9 cellular contexts compared by ENCODE assay signal in genomic region chr19:43474487-43474886, GRCh38. TPM values are rescaled to one million over a fixed set of nuclear protein-coding genes. Genes with fewer than 3 reads are reported as not detected.
A peak's percentile ranks its signal among the peaks of the same experiment; 100 is the strongest.
DNase-seq lines count a peak whose midpoint lies in the region; ATAC-seq and TF ChIP-seq lines count a peak whose summit lies in the region.
"Had no signal": no experiment of that assay in that cellular context is flagged by ENCODE, and none has a peak within 500 bp of the region (broad histone marks: within the 10 kb centered on the region; RNA-seq: fewer than 3 reads in every experiment).

No MANE protein-coding gene starts in this region.

- no peak for DNase-seq in CD4-positive, CD25-positive, alpha-beta regulatory T cell
- no peak for DNase-seq in PC-9
- DNase-seq in epithelial cell of prostate (ENCODE audit: low read depth, low spot score) = no peak
- DNase-seq in ovary = no peak
- DNase-seq in NCI-H526 (lab: John Stamatoyannopoulos, UW) = no peak
- no peak for DNase-seq in NCI-H2171 (lab: John Stamatoyannopoulos, UW)
- DNase-seq in activated naive CD4-positive, alpha-beta T cell treated with Interleukin-2 at 50 U/mL for 16 hours = no peak

- peaks cover 2% of the 10 kb centered on the region for H3K36me3 ChIP-seq in CD4-positive, CD25-positive, alpha-beta regulatory T cell (ENCODE audit: control insufficient read depth, insufficient read depth, low read length)
- H3K36me3 ChIP-seq in PC-9 (ENCODE audit: low read depth) (no peaks in the 10 kb centered on the region), ovary (no peaks in the 10 kb centered on the region)

- peaks cover 47% of the 10 kb centered on the region for H3F3A ChIP-seq in PC-9 (ENCODE audit: insufficient read depth, low read depth)

- H3K27ac ChIP-seq in CD4-positive, CD25-positive, alpha-beta regulatory T cell (ENCODE audit: insufficient read depth, low read length, poor library complexity, severe bottlenecking) = peak overlapping the region; percentile 87
- peak overlapping the region; percentile 66 for H3K27ac ChIP-seq in PC-9
- H3K27ac ChIP-seq in epithelial cell of prostate = peak overlapping the region; percentile 32
- H3K27ac ChIP-seq in ovary = peak overlapping the region; percentile 50 to 80

- no peaks in the 10 kb centered on the region for H3K79me2 ChIP-seq in PC-9 (ENCODE audit: low read depth)

- peaks cover 6 to 49% (median 20%) of the 10 kb centered on the region in 4 donors for H3K4me1 Mint-ChIP-seq in CD4-positive, CD25-positive, alpha-beta regulatory T cell

- TF ChIP-seq CTCF in PC-9 (conservative IDR thresholded peaks at IDR 0.05) = no peak
- TF ChIP-seq CTCF in ovary (IDR thresholded peaks at IDR 0.05) = no peak

- WGBS in ovary, 3 donors = 60 to 67% (median 64%) methylated on average over 4 of the region's 4 CpGs

- peak overlapping the region; percentile 88 for H3K4me2 ChIP-seq in PC-9

- no peak overlapping the region for H3K4me3 ChIP-seq in CD4-positive, CD25-positive, alpha-beta regulatory T cell (ENCODE audit: low read depth, low read length)
- H3K4me3 ChIP-seq in PC-9 (peak overlapping the region; percentile 54; the same call in 1 of the 2 replicates), ovary (no peak overlapping the region)

- POLR2A ChIA-PET in PC-9 (lab: Charles Lee; ENCODE audit: unreplicated experiment) = interaction anchor here (0.6 kb wide), 1 partner anchor 475 kb away, joined by 11 read pairs; no protein-coding TSS in a partner anchor

- TF ChIP-seq EP300 in ovary (IDR thresholded peaks at IDR 0.05) = no peak

- H3K36me3 Mint-ChIP-seq in CD4-positive, CD25-positive, alpha-beta regulatory T cell = peaks cover 10% of the 10 kb centered on the region

- no peaks in the 10 kb centered on the region for H3K9me2 ChIP-seq in PC-9 (ENCODE audit: insufficient read depth)

- CTCF ChIA-PET in PC-9 (lab: Charles Lee) = interaction anchor here (0.5 kb wide), 1 partner anchor 39 kb away, joined by 8 read pairs; no protein-coding TSS in a partner anchor

- ATAC-seq in CD4-positive, CD25-positive, alpha-beta regulatory T cell (ENCODE audit: low read depth in 2 of 2) = no peak
- ATAC-seq in GM19035 (IDR thresholded peaks at IDR 0.05; ENCODE audit: unreplicated experiment) = no peak

- no TSS peak for BruUV-seq in PC-9 (replicated peaks; lab: Mats Ljungman, UMichigan)

- H3K27ac Mint-ChIP-seq in CD4-positive, CD25-positive, alpha-beta regulatory T cell = peak overlapping the region; percentile 79 to 99 (median 96)

- peaks cover 0 to 2% (median 0%) of the 10 kb centered on the region in 7 donors for H3K9me3 Mint-ChIP-seq in CD4-positive, CD25-positive, alpha-beta regulatory T cell

- peaks cover 30% of the 10 kb centered on the region for H3K4me1 ChIP-seq in CD4-positive, CD25-positive, alpha-beta regulatory T cell (ENCODE audit: control insufficient read depth, insufficient read depth, low read length, poor library complexity, severe bottlenecking)
- H3K4me1 ChIP-seq in PC-9 (replicated peaks; ENCODE audit: insufficient read depth) (peaks cover 30% of the 10 kb centered on the region), ovary (ENCODE audit: insufficient read depth) (no peaks in the 10 kb centered on the region)

- H3K4me3 Mint-ChIP-seq in CD4-positive, CD25-positive, alpha-beta regulatory T cell = peak overlapping the region; percentile 19 to 79 (median 46)

- no peaks in the 10 kb centered on the region for H3K27me3 Mint-ChIP-seq in CD4-positive, CD25-positive, alpha-beta regulatory T cell

- no peak overlapping the region for H2AFZ ChIP-seq in PC-9

- H3K27me3 ChIP-seq in CD4-positive, CD25-positive, alpha-beta regulatory T cell (ENCODE audit: control insufficient read depth, insufficient read depth, low read length) = no peaks in the 10 kb centered on the region
- H3K27me3 ChIP-seq in PC-9 (ENCODE audit: insufficient read depth, low read depth) (no peaks in the 10 kb centered on the region), ovary (no peaks in the 10 kb centered on the region)

- intact Hi-C loops in PC-9 (cut with micrococcal nuclease; ENCODE audit: unreplicated experiment) (no loop called here), ovary (cut with DNase I) (no loop called here)

- H4K20me1 ChIP-seq in PC-9 (ENCODE audit: insufficient read depth) = no peaks in the 10 kb centered on the region

- H3K9me3 ChIP-seq in CD4-positive, CD25-positive, alpha-beta regulatory T cell (ENCODE audit: control insufficient read depth in 2 of 2, low read length in 2 of 2) = no peaks in the 10 kb centered on the region
- H3K9me3 ChIP-seq in PC-9 (ENCODE audit: insufficient read depth, low read depth) (no peaks in the 10 kb centered on the region), ovary (no peaks in the 10 kb centered on the region)

- TF ChIP-seq POLR2A in ovary (IDR thresholded peaks at IDR 0.05) = no peak

RNA-seq across cellular contexts. Expression of gene LYPD3, which starts 9.1 kb away (rescaled TPM):
- total RNA-seq in CD4-positive, CD25-positive, alpha-beta regulatory T cell = 12.7 TPM
- 1 to 10 TPM; 1.8 to 6.5 (median 4.3) TPM for polyA plus RNA-seq in CD4-positive, CD25-positive, alpha-beta regulatory T cell
- total RNA-seq in PC-9 (2021) = 70.8 and 78.3 TPM in 2 replicates
- total RNA-seq in ovary = 10 to 100 TPM in 1 of 7 donors, 1 to 10 TPM in 6; 2.5 to 15.1 (median 6.8) TPM
- polyA plus RNA-seq in ovary = 1 to 10 TPM; 1.8 to 4.0 TPM
- total RNA-seq: pulmonary artery endothelial cell had no signal

RNA-seq across cellular contexts. Expression of gene PHLDB3, which starts 30.1 kb away (rescaled TPM):
- 64.1 TPM for total RNA-seq in CD4-positive, CD25-positive, alpha-beta regulatory T cell
- polyA plus RNA-seq in CD4-positive, CD25-positive, alpha-beta regulatory T cell = 1 to 10 TPM; 1.5 to 4.4 (median 3.6) TPM
- total RNA-seq in PC-9 (2021) (36.7 and 50.7 TPM in 2 replicates), ovary (10 to 100 TPM; 14.5 to 29.7 (median 21.8) TPM)
- 10 to 100 TPM in 1 of 2 donors, 1 to 10 TPM in 1; 1.4 to 14.7 TPM for polyA plus RNA-seq in ovary

RNA-seq across cellular contexts. Expression of gene ETHE1, which starts 52.5 kb away (rescaled TPM):
- 22.8 TPM for total RNA-seq in CD4-positive, CD25-positive, alpha-beta regulatory T cell
- polyA plus RNA-seq in CD4-positive, CD25-positive, alpha-beta regulatory T cell = 10 to 100 TPM; 55.1 to 73.5 (median 64.4) TPM
- total RNA-seq in PC-9 (2021) (83.4 and 89.3 TPM in 2 replicates), ovary (10 to 100 TPM; 16.1 to 28.5 (median 22.5) TPM)
- 10 to 100 TPM; 25.0 to 28.7 TPM for polyA plus RNA-seq in ovary

RNA-seq across cellular contexts. Expression of gene ZNF575, which starts 58.5 kb away (rescaled TPM):
- 3.3 TPM for total RNA-seq in CD4-positive, CD25-positive, alpha-beta regulatory T cell
- 1 to 10 TPM in 3 of 4 donors, under 1 TPM in 1; 0.83 to 1.6 (median 1.3) TPM for polyA plus RNA-seq in CD4-positive, CD25-positive, alpha-beta regulatory T cell
- 5.2 and 6.5 TPM in 2 replicates for total RNA-seq in PC-9 (2021)
- total RNA-seq in ovary = 1 to 10 TPM; 1.3 to 5.9 (median 3.9) TPM
- 1 to 10 TPM; 1.2 to 1.7 TPM for polyA plus RNA-seq in ovary

RNA-seq across cellular contexts. Expression of gene TEX101, which starts 59.8 kb away (rescaled TPM):
- total RNA-seq in CD4-positive, CD25-positive, alpha-beta regulatory T cell = not detected
- polyA plus RNA-seq in CD4-positive, CD25-positive, alpha-beta regulatory T cell = not detected
- total RNA-seq in PC-9 (2021) (not detected in 2 replicates), ovary (not detected)
- not detected for polyA plus RNA-seq in ovary
- total RNA-seq: pulmonary artery endothelial cell had no signal

Comparison
In these comparisons a context has a peak if more than half of its experiments do, and no peak if none do; other contexts are left out.
1. H3K27ac ChIP-seq: peak in every context shown above with its lines; median percentile 87 in CD4-positive, CD25-positive, alpha-beta regulatory T cell; 66 in PC-9; 65 in ovary; 32 in epithelial cell of prostate.